ENCODE assay signal across 11 cellular contexts in genomic region chr13:99313473-99313872, GRCh38. TPM values are rescaled to one million over a fixed set of nuclear protein-coding genes. Genes with fewer than 3 reads are reported as not detected.
DNase-seq lines count a peak whose midpoint lies in the region; ATAC-seq, FAIRE-seq and TF ChIP-seq lines count a peak whose summit lies in the region.
"Had no signal": no experiment of that assay in that cellular context is flagged by ENCODE, and none has a peak within 500 bp of the region (broad histone marks: within the 10 kb centered on the region; RNA-seq: fewer than 3 reads in every experiment).

No MANE protein-coding gene starts in this region.

- no peak for TF ChIP-seq CTCF in CD8-positive, alpha-beta T cell (IDR thresholded peaks at IDR 0.05)

- no peaks in the 10 kb centered on the region for H3K36me3 ChIP-seq in CD8-positive, alpha-beta T cell (ENCODE audit: insufficient read depth, low read length)

- H3K36me3 Mint-ChIP-seq in CD8-positive, alpha-beta T cell = peaks cover 42% of the 10 kb centered on the region
- H3K36me3 Mint-ChIP-seq in natural killer cell treated with Interleukin-12 subunit alpha and Interleukin-12 subunit beta and Interleukin-15 and Interleukin-18, amount 100 ng/mL, for 72 hours = peaks cover 10% of the 10 kb centered on the region

- peak overlapping the region; percentile 67 for H3K27ac ChIP-seq in CD8-positive, alpha-beta T cell (ENCODE audit: low read depth, low read length)

- H3K4me3 ChIP-seq in CD8-positive, alpha-beta T cell (ENCODE audit: low read depth, low read length) = no peak overlapping the region

- peak overlapping the region; percentile 42 for H3K4me3 Mint-ChIP-seq in CD8-positive, alpha-beta T cell
- peak overlapping the region; percentile 29 for H3K4me3 Mint-ChIP-seq in natural killer cell treated with Interleukin-12 subunit alpha and Interleukin-12 subunit beta and Interleukin-15 and Interleukin-18, amount 100 ng/mL, for 72 hours

- no peaks in the 10 kb centered on the region for H3K9me3 Mint-ChIP-seq in CD8-positive, alpha-beta T cell
- no peaks in the 10 kb centered on the region for H3K9me3 Mint-ChIP-seq in natural killer cell treated with Interleukin-12 subunit alpha and Interleukin-12 subunit beta and Interleukin-15 and Interleukin-18, amount 100 ng/mL, for 72 hours

- no peaks in the 10 kb centered on the region for H3K9me3 ChIP-seq in CD8-positive, alpha-beta T cell (ENCODE audit: low read length)

- no peak for DNase-seq in CD8-positive, alpha-beta T cell
- DNase-seq in NCI-H146 (lab: John Stamatoyannopoulos, UW) (peak; percentile 41), dermis microvascular lymphatic vessel endothelial cell (ENCODE audit: low read depth in 2 of 2) (peak; percentile 79 to 92), AG08396 (ENCODE audit: low spot score) (no peak), HTR-8/SVneo (ENCODE audit: insufficient read length, low spot score) (no peak), cerebellar nuclear complex (lab: John Stamatoyannopoulos, UW) (no peak), activated gamma-delta T cell treated with Interleukin-2 at 50 U/mL for 16 hours (no peak)
- no peak for DNase-seq in natural killer cell treated with Interleukin-12 subunit alpha and Interleukin-12 subunit beta and Interleukin-15 and Interleukin-18, amount 100 ng/mL, for 72 hours (ENCODE audit: low spot score)
- DNase-seq: stimulated activated naive CD4-positive, alpha-beta T cell treated with Interleukin-2 at 50 U/mL for 16 hours had no signal

- peaks cover 67% of the 10 kb centered on the region for H3K4me1 ChIP-seq in CD8-positive, alpha-beta T cell (ENCODE audit: insufficient read depth, low read length)

- no peaks in the 10 kb centered on the region for H3K27me3 ChIP-seq in CD8-positive, alpha-beta T cell (ENCODE audit: insufficient read depth, low read length)

- POLR2A ChIA-PET in CD8-positive, alpha-beta T cell (lab: Charles Lee) = no interaction called here

- H3K27me3 Mint-ChIP-seq in CD8-positive, alpha-beta T cell (ENCODE audit: low read depth) = no peaks in the 10 kb centered on the region
- no peaks in the 10 kb centered on the region for H3K27me3 Mint-ChIP-seq in natural killer cell treated with Interleukin-12 subunit alpha and Interleukin-12 subunit beta and Interleukin-15 and Interleukin-18, amount 100 ng/mL, for 72 hours

- intact Hi-C loops in CD8-positive, alpha-beta T cell (cut with DNase I, micrococcal nuclease) = loop anchor here in 1 of 2 experiments (5.0 kb wide), 2 partner anchors 36 to 39 kb away; no protein-coding TSS in a partner anchor

- CTCF ChIA-PET in CD8-positive, alpha-beta T cell (lab: Charles Lee) = interaction anchor here (1.7 to 3.5 kb wide), 2 partner anchors 74 to 123 kb away, joined by 6 to 17 read pairs; no protein-coding TSS in a partner anchor

- no peak for FAIRE-seq in HTR-8/SVneo (lab: Jason Lieb, UNC)

- peaks cover 75% of the 10 kb centered on the region for H3K4me1 Mint-ChIP-seq in CD8-positive, alpha-beta T cell (ENCODE audit: low read depth)
- peaks cover 45 to 58% of the 10 kb centered on the region in 2 donors for H3K4me1 Mint-ChIP-seq in natural killer cell treated with Interleukin-12 subunit alpha and Interleukin-12 subunit beta and Interleukin-15 and Interleukin-18, amount 100 ng/mL, for 72 hours (ENCODE audit: low read depth in 2 of 2)

- ATAC-seq in CD8-positive, alpha-beta T cell = no peak
- peak in 1 of 2 donors; percentile 31 for ATAC-seq in natural killer cell treated with Interleukin-12 subunit alpha and Interleukin-12 subunit beta and Interleukin-15 and Interleukin-18, amount 100 ng/mL, for 72 hours
- ATAC-seq: sciatic nerve had no signal

- H3K27ac Mint-ChIP-seq in CD8-positive, alpha-beta T cell = peak overlapping the region; percentile 94
- H3K27ac Mint-ChIP-seq in natural killer cell treated with Interleukin-12 subunit alpha and Interleukin-12 subunit beta and Interleukin-15 and Interleukin-18, amount 100 ng/mL, for 72 hours = peak overlapping the region; percentile 81 to 93

RNA-seq across cellular contexts. Expression of gene GPR183, which starts 6.3 kb away (rescaled TPM):
- total RNA-seq in CD8-positive, alpha-beta T cell = 10 to 100 TPM; 80.2 to 85.5 TPM
- total RNA-seq in dermis microvascular lymphatic vessel endothelial cell = 1.2 and 1.6 TPM in 2 replicates
- total RNA-seq in natural killer cell treated with Interleukin-12 subunit alpha and Interleukin-12 subunit beta and Interleukin-15 and Interleukin-18, amount 100 ng/mL, for 72 hours = 10 to 100 TPM in 1 of 2 donors, 1 to 10 TPM in 1; 5.4 to 10.2 TPM

RNA-seq across cellular contexts. Expression of gene GPR18, which starts 55.3 kb away (rescaled TPM):
- 10 to 100 TPM; 31.9 to 36.2 TPM for total RNA-seq in CD8-positive, alpha-beta T cell
- not detected in 2 replicates for total RNA-seq in dermis microvascular lymphatic vessel endothelial cell
- 10 to 100 TPM; 13.0 to 20.6 TPM for total RNA-seq in natural killer cell treated with Interleukin-12 subunit alpha and Interleukin-12 subunit beta and Interleukin-15 and Interleukin-18, amount 100 ng/mL, for 72 hours
- total RNA-seq: fibroblast of villous mesenchyme, sciatic nerve had no signal

Comparison
In these comparisons a context has a peak if more than half of its experiments do, and no peak if none do; other contexts are left out.
1. DNase-seq: peak in NCI-H146 (single experiment) and dermis microvascular lymphatic vessel endothelial cell (2 of 2); none in CD8-positive, alpha-beta T cell (0 of 7), natural killer cell treated with Interleukin-12 subunit alpha and Interleukin-12 subunit beta and Interleukin-15 and Interleukin-18, amount 100 ng/mL, for 72 hours (single experiment), AG08396 (single experiment), HTR-8/SVneo (single experiment), cerebellar nuclear complex (0 of 2) and activated gamma-delta T cell treated with Interleukin-2 at 50 U/mL for 16 hours (single experiment).
2. RNA of gene GPR183, which starts 6.3 kb away (total RNA-seq): 80.2 to 85.5 TPM in CD8-positive, alpha-beta T cell; 5.4 to 10.2 TPM in natural killer cell treated with Interleukin-12 subunit alpha and Interleukin-12 subunit beta and Interleukin-15 and Interleukin-18, amount 100 ng/mL, for 72 hours and 1.2 to 1.6 TPM in dermis microvascular lymphatic vessel endothelial cell; every median in the first group is over 4 times any median in the second.
3. RNA of gene GPR18, which starts 55.3 kb away (total RNA-seq): 31.9 to 36.2 TPM in CD8-positive, alpha-beta T cell and 13.0 to 20.6 TPM in natural killer cell treated with Interleukin-12 subunit alpha and Interleukin-12 subunit beta and Interleukin-15 and Interleukin-18, amount 100 ng/mL, for 72 hours; not detected in dermis microvascular lymphatic vessel endothelial cell; every median in the first group is over 10 times any median in the second.